ENCODE assay signal across 2 cellular contexts in the genomic region with DNA sequence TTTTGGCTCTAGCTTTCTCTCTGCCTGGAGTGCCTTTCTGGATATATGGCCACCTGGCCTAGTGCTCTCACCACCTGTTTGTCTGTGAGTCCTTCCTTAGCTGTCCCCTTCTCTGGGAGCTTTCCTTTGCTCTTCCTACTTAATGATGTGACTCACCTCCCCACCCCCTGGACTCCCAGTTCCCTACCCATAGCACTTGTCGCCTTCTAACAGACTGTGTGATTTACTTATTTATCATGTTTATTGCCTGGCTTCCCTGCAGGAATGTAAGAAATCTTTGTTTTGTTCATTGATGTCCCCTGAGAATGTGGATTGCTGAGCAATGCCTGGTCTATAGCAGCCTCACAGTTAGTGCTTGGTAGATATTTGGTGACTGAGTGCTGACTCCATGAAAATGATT.
TF ChIP-seq lines count a peak whose summit lies in the region.

No MANE protein-coding gene starts in this region.

TF ChIP-seq in HepG2, 621 proteins besides CTCF, POLR2A, EP300 and RAD21:
- TF ChIP-seq, protein P1, sequence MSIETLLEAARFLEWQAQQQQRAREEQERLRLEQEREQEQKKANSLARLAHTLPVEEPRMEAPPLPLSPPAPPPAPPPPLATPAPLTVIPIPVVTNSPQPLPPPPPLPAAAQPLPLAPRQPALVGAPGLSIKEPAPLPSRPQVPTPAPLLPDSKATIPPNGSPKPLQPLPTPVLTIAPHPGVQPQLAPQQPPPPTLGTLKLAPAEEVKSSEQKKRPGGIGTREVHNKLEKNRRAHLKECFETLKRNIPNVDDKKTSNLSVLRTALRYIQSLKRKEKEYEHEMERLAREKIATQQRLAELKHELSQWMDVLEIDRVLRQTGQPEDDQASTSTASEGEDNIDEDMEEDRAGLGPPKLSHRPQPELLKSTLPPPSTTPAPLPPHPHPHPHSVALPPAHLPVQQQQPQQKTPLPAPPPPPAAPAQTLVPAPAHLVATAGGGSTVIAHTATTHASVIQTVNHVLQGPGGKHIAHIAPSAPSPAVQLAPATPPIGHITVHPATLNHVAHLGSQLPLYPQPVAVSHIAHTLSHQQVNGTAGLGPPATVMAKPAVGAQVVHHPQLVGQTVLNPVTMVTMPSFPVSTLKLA (IDR thresholded peaks at IDR 0.05), result peak; percentile 25; the same call in 1 of the 2 replicates
- TF ChIP-seq FOSL2 (CRISPR knock-in tag; IDR thresholded peaks at IDR 0.05) (peak; percentile 33; the same call in 1 of the 2 replicates), CHD4 (IDR thresholded peaks at IDR 0.05; ENCODE audit: borderline replicate concordance, low read length) (no peak), SMAD9 (CRISPR knock-in tag; IDR thresholded peaks at IDR 0.05) (no peak)
TF ChIP-seq in HepG2: peak in this region for 2.

TF ChIP-seq in K562, 482 proteins besides CTCF, POLR2A, EP300 and RAD21:
- TF ChIP-seq, protein P2, sequence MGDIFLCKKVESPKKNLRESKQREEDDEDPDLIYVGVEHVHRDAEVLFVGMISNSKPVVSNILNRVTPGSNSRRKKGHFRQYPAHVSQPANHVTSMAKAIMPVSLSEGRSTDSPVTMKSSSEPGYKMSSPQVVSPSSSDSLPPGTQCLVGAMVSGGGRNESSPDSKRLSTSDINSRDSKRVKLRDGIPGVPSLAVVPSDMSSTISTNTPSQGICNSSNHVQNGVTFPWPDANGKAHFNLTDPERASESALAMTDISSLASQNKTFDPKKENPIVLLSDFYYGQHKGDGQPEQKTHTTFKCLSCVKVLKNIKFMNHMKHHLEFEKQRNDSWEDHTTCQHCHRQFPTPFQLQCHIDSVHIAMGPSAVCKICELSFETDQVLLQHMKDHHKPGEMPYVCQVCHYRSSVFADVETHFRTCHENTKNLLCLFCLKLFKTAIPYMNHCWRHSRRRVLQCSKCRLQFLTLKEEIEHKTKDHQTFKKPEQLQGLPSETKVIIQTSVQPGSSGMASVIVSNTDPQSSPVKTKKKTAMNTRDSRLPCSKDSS (IDR thresholded peaks at IDR 0.05; ENCODE audit: low read depth, partially characterized antibody), result no peak
- TF ChIP-seq, protein P3, sequence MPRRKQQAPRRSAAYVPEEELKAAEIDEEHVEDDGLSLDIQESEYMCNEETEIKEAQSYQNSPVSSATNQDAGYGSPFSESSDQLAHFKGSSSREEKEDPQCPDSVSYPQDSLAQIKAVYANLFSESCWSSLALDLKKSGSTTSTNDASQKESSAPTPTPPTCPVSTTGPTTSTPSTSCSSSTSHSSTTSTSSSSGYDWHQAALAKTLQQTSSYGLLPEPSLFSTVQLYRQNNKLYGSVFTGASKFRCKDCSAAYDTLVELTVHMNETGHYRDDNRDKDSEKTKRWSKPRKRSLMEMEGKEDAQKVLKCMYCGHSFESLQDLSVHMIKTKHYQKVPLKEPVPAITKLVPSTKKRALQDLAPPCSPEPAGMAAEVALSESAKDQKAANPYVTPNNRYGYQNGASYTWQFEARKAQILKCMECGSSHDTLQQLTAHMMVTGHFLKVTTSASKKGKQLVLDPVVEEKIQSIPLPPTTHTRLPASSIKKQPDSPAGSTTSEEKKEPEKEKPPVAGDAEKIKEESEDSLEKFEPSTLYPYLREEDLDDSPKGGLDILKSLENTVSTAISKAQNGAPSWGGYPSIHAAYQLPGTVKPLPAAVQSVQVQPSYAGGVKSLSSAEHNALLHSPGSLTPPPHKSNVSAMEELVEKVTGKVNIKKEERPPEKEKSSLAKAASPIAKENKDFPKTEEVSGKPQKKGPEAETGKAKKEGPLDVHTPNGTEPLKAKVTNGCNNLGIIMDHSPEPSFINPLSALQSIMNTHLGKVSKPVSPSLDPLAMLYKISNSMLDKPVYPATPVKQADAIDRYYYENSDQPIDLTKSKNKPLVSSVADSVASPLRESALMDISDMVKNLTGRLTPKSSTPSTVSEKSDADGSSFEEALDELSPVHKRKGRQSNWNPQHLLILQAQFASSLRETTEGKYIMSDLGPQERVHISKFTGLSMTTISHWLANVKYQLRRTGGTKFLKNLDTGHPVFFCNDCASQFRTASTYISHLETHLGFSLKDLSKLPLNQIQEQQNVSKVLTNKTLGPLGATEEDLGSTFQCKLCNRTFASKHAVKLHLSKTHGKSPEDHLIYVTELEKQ (CRISPR knock-in tag; IDR thresholded peaks at IDR 0.05), result no peak
- TF ChIP-seq JUND (IDR thresholded peaks at IDR 0.05; ENCODE audit: borderline replicate concordance, low read depth, low read length) (0 out of 2 replicates have a peak, but pooled peaks have one; percentile 12), JUND (tag; IDR thresholded peaks at IDR 0.05; ENCODE audit: borderline replicate concordance, low read depth, low read length) (no peak), RCOR1 (IDR thresholded peaks at IDR 0.05; ENCODE audit: borderline replicate concordance in 1 of 2, low read depth in 2 of 2, low read length in 2 of 2) (no peak), HEY1 (CRISPR knock-in tag; IDR thresholded peaks at IDR 0.05; ENCODE audit: borderline replicate concordance) (no peak)
